Comparison of ENCODE assay signal across 1 cellular context in genomic region chr22:39319284-39320170, GRCh38.
TF ChIP-seq lines count a peak whose summit lies in the region.

Gene RPL3 (minus strand): TSS chr22:39319623. CDS start chr22:39319597, 26 bp downstream.

TF ChIP-seq in A549, 52 proteins besides CTCF, POLR2A, EP300 and RAD21 (continued from another document):
- TF ChIP-seq REST (IDR thresholded peaks at IDR 0.05) (0 out of 2 replicates have a peak, but pooled peaks have one; percentile 30), RNF2 (IDR thresholded peaks at IDR 0.05; ENCODE audit: borderline replicate concordance, low read depth) (no peak), JUNB (IDR thresholded peaks at IDR 0.05) (no peak), PHF8 (IDR thresholded peaks at IDR 0.05; ENCODE audit: borderline replicate concordance, low read depth) (peak; percentile 100), MYC (IDR thresholded peaks at IDR 0.05; ENCODE audit: borderline replicate concordance, low read length) (peak; percentile 61), CEBPB (IDR thresholded peaks at IDR 0.05) (no peak; a peak in 2 of 4 replicates), E2F6 (IDR thresholded peaks at IDR 0.05; ENCODE audit: borderline replicate concordance, low read depth) (0 out of 2 replicates have a peak, but pooled peaks have one; percentile 30), MAX (IDR thresholded peaks at IDR 0.05) (peak; percentile 91), NR3C1 (IDR thresholded peaks at IDR 0.05) (no peak), FOSB (CRISPR knock-in tag; IDR thresholded peaks at IDR 0.05) (no peak), HOXB13 (CRISPR knock-in tag; IDR thresholded peaks at IDR 0.05; ENCODE audit: low read depth) (no peak)
- TF ChIP-seq, protein P1, sequence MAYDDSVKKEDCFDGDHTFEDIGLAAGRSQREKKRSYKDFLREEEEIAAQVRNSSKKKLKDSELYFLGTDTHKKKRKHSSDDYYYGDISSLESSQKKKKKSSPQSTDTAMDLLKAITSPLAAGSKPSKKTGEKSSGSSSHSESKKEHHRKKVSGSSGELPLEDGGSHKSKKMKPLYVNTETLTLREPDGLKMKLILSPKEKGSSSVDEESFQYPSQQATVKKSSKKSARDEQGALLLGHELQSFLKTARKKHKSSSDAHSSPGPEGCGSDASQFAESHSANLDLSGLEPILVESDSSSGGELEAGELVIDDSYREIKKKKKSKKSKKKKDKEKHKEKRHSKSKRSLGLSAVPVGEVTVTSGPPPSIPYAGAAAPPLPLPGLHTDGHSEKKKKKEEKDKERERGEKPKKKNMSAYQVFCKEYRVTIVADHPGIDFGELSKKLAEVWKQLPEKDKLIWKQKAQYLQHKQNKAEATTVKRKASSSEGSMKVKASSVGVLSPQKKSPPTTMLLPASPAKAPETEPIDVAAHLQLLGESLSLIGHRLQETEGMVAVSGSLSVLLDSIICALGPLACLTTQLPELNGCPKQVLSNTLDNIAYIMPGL (CRISPR knock-in tag; IDR thresholded peaks at IDR 0.05; ENCODE audit: borderline replicate concordance): no peak
- TF ChIP-seq, protein P2, sequence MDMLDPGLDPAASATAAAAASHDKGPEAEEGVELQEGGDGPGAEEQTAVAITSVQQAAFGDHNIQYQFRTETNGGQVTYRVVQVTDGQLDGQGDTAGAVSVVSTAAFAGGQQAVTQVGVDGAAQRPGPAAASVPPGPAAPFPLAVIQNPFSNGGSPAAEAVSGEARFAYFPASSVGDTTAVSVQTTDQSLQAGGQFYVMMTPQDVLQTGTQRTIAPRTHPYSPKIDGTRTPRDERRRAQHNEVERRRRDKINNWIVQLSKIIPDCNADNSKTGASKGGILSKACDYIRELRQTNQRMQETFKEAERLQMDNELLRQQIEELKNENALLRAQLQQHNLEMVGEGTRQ (IDR thresholded peaks at IDR 0.05): no peak
